20 cellular contexts compared by ENCODE assay signal in genomic region chr2:102030502-102030854, GRCh38. TPM values are rescaled to one million over a fixed set of nuclear protein-coding genes. Genes with fewer than 3 reads are reported as not detected.
"Had no signal": no experiment of that assay in that cellular context is flagged by ENCODE, and none has a peak within 500 bp of the region (broad histone marks: within the 10 kb centered on the region; RNA-seq: fewer than 3 reads in every experiment).

No MANE protein-coding gene starts in this region.

- ATAC-seq: esophagus mucosa, heart left ventricle, psoas muscle, sciatic nerve had no signal

- H3K4me3 ChIP-seq: heart left ventricle, psoas muscle, vagina had no signal

- DNase-seq: cortex of kidney; effector memory CD4-positive, alpha-beta T cell; heart left ventricle; hypothalamus; kidney glomerular epithelial cell; mesendoderm; naive B cell; psoas muscle; retina; stimulated activated CD4-positive, alpha-beta T cell treated with anti-CD3 and anti-CD28 coated beads, Interleukin-2, amount 100 ng/mL, for 24 hours; stimulated activated CD4-positive, alpha-beta T cell treated with anti-CD3 and anti-CD28 coated beads, Interleukin-4, amount 100 ng/mL, for 4 hours; stimulated activated naive CD4-positive, alpha-beta T cell; trophoblast cell had no signal

- H3K27ac Mint-ChIP-seq: naive B cell, nephron had no signal

- H3K36me3 ChIP-seq: heart left ventricle, vagina had no signal

- H3K27me3 ChIP-seq: heart left ventricle, vagina had no signal

- H3K27ac ChIP-seq: psoas muscle, vagina had no signal

- H3K4me3 Mint-ChIP-seq: naive B cell, nephron had no signal

- H3K9me3 ChIP-seq: heart left ventricle, psoas muscle, vagina had no signal

- H3K36me3 Mint-ChIP-seq: naive B cell had no signal

RNA-seq across cellular contexts. Expression of gene IL1R2, which starts 38.7 kb away (rescaled TPM):
- total RNA-seq: cerebellum, frontal cortex, glomerular endothelial cell had no signal
